Comparison of ENCODE assay signal across 12 cellular contexts in the genomic region with DNA sequence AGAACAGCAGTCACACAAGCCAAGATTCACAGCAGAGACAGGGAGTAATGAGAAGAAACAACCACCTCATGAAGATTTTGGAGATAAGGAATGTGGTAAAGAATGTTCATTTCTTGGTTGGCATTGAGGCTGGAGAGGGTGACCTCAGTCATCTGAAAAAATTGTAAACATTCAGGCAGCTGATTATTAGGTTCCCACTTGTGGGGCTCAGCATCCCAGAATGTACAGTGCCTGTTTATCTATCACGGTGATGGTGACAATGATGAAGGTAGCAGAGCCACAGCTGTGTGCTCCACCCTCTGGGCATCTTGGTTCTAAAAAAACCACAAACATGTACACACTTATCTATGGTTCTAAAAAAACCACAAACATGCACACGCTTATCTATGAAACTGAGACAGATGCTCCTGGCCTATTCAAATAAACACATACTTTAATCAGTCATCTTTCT.
DNase-seq lines count a peak whose midpoint lies in the region; ATAC-seq and TF ChIP-seq lines count a peak whose summit lies in the region.
"Had no signal": no experiment of that assay in that cellular context is flagged by ENCODE, and none has a peak within 500 bp of the region (broad histone marks: within the 10 kb centered on the region; RNA-seq: fewer than 3 reads in every experiment).

No MANE protein-coding gene starts in this region.

- H3K27ac Mint-ChIP-seq in mesothelial cell of epicardium: no peak overlapping the region
- H3K27ac Mint-ChIP-seq: activated T-helper 1 cell treated with anti-CD3 and anti-CD28 coated beads, Interleukin-12 subunit alpha, Interleukin-12 subunit beta, Interleukin-2, Interleukin-4 antibody, amounts not matched to agents 30 ng/mL and 10 ng/mL and 1 ng/mL, durations not matched to agents 14 hours and 24 hours and 36 hours had no signal

- H3K4me3 Mint-ChIP-seq in mesothelial cell of epicardium: no peak overlapping the region
- H3K4me3 Mint-ChIP-seq: activated T-helper 1 cell treated with anti-CD3 and anti-CD28 coated beads, Interleukin-12 subunit alpha, Interleukin-12 subunit beta, Interleukin-2, Interleukin-4 antibody, amounts not matched to agents 30 ng/mL and 10 ng/mL and 1 ng/mL, durations not matched to agents 14 hours and 24 hours and 36 hours; CD8-positive, alpha-beta memory T cell had no signal

- peaks cover 6% of the 10 kb centered on the region for H3K9me3 Mint-ChIP-seq in mesothelial cell of epicardium
- H3K9me3 Mint-ChIP-seq: activated T-helper 1 cell treated with anti-CD3 and anti-CD28 coated beads, Interleukin-12 subunit alpha, Interleukin-12 subunit beta, Interleukin-2, Interleukin-4 antibody, amounts not matched to agents 30 ng/mL and 10 ng/mL and 1 ng/mL, durations not matched to agents 14 hours and 24 hours and 36 hours; CD8-positive, alpha-beta memory T cell had no signal

- DNase-seq in A172 (ENCODE audit: low spot score): peak; percentile 95
- peak; percentile 54 for DNase-seq in GM03348 (ENCODE audit: low spot score)
- DNase-seq in OCI-M1 (lab: John Stamatoyannopoulos, UW): peak; percentile 86
- DNase-seq in dedifferentiated amniotic fluid mesenchymal stem cell (ENCODE audit: extremely low spot score): peak; percentile 23
- no peak for DNase-seq in hypothalamus (lab: John Stamatoyannopoulos, UW)
- DNase-seq in SKM-1 (lab: John Stamatoyannopoulos, UW; ENCODE audit: unreplicated experiment): no peak
- no peak for DNase-seq in mesothelial cell of epicardium (ENCODE audit: low spot score in 2 of 2, unreplicated experiment in 2 of 2)
- DNase-seq: CD8-positive, alpha-beta memory T cell; NCI-H446 treated with DMSO at 0.1 percent for 48 hours; stimulated activated naive CD8-positive, alpha-beta T cell treated with anti-CD3 and anti-CD28 coated beads, Interleukin-15, Interleukin-2, amounts not matched to agents 100 U/mL and 50 U/mL, for 24 hours had no signal

- no peak for ATAC-seq in GM18873 (IDR thresholded peaks at IDR 0.05; ENCODE audit: low FRiP score, unreplicated experiment)
- ATAC-seq: stimulated activated naive CD8-positive, alpha-beta T cell treated with anti-CD3 and anti-CD28 coated beads, Interleukin-15, Interleukin-2, amounts not matched to agents 100 U/mL and 50 U/mL, for 24 hours had no signal

- no peaks in the 10 kb centered on the region for H3K36me3 Mint-ChIP-seq in mesothelial cell of epicardium
- H3K36me3 Mint-ChIP-seq: CD8-positive, alpha-beta memory T cell had no signal

- no peaks in the 10 kb centered on the region for H3K4me1 Mint-ChIP-seq in mesothelial cell of epicardium

- TF ChIP-seq CTCF in mesothelial cell of epicardium (IDR thresholded peaks at IDR 0.05; ENCODE audit: unreplicated experiment): no peak

- no peaks in the 10 kb centered on the region for H3K27me3 Mint-ChIP-seq in mesothelial cell of epicardium (ENCODE audit: low read depth)

Comparison
In these comparisons a context has a peak if more than half of its experiments do, and no peak if none do; other contexts are left out.
1. DNase-seq: peak in A172 (single experiment), GM03348 (single experiment), OCI-M1 (single experiment) and dedifferentiated amniotic fluid mesenchymal stem cell (single experiment); none in hypothalamus (0 of 51), SKM-1 (single experiment) and mesothelial cell of epicardium (0 of 2).